1 cellular context compared by ENCODE assay signal in the genomic region with DNA sequence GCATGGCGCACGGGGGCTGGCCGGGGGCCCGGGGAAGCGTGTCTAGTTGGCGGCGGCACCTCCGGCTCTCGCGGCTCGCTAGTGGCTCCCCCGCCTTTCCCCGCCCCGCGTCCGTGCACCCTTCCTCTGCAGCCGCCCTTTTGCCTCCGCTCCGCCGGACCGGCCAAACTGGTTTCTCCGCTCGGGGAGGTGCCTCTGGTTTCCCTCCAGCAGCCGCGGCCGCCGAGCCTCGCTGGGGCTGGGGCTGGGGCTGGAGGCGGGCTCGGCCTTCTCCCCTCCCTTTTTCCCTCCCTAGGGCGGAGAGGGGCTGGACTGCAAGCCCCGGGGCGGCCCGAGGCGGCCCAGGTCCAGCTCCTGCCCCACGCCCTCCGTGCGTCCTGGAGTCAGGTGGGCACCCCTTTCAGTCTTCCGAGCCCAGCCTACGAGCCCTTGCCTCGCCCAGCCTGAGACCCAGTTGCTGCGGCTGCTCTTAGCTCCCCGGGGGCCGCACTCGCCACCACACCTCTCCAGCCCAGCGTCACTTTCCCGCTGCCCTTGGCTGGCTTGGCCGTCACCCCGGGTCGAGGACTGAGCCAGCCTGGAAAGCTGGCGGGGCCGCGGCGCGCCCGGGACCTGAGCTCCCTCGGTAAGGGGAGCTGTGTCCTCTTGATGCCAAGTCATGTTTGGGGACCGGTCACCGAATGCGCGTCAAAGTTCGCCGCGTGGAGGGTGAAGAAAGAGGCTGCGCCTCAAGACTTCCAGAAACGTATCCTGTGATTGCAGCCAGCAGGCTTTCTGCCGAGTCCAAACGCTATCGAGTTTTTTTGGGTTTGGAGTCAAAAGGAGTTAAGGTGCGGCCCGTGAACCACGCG.
TF ChIP-seq lines count a peak whose summit lies in the region.

A gene (minus strand): TSS at position 197 of the 851 bp plus-strand sequence. CDS start 71,508 bp downstream, outside the sequence.

TF ChIP-seq in HepG2, 621 proteins besides CTCF, POLR2A, EP300 and RAD21 (continued from another document and continues in another):
- TF ChIP-seq, protein P1, sequence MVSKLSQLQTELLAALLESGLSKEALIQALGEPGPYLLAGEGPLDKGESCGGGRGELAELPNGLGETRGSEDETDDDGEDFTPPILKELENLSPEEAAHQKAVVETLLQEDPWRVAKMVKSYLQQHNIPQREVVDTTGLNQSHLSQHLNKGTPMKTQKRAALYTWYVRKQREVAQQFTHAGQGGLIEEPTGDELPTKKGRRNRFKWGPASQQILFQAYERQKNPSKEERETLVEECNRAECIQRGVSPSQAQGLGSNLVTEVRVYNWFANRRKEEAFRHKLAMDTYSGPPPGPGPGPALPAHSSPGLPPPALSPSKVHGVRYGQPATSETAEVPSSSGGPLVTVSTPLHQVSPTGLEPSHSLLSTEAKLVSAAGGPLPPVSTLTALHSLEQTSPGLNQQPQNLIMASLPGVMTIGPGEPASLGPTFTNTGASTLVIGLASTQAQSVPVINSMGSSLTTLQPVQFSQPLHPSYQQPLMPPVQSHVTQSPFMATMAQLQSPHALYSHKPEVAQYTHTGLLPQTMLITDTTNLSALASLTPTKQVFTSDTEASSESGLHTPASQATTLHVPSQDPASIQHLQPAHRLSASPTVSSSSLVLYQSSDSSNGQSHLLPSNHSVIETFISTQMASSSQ (IDR thresholded peaks at IDR 0.05; ENCODE audit: low read depth), result no peak
- TF ChIP-seq, protein P1 (CRISPR knock-in tag; IDR thresholded peaks at IDR 0.05; ENCODE audit: borderline replicate concordance), result no peak
- TF ChIP-seq, protein P2, sequence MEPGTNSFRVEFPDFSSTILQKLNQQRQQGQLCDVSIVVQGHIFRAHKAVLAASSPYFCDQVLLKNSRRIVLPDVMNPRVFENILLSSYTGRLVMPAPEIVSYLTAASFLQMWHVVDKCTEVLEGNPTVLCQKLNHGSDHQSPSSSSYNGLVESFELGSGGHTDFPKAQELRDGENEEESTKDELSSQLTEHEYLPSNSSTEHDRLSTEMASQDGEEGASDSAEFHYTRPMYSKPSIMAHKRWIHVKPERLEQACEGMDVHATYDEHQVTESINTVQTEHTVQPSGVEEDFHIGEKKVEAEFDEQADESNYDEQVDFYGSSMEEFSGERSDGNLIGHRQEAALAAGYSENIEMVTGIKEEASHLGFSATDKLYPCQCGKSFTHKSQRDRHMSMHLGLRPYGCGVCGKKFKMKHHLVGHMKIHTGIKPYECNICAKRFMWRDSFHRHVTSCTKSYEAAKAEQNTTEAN (CRISPR knock-in tag; conservative IDR thresholded peaks at IDR 0.05), result no peak
- TF ChIP-seq HCFC1 (IDR thresholded peaks at IDR 0.05; ENCODE audit: low read depth, low read length) (no peak), DR1 (CRISPR knock-in tag; IDR thresholded peaks at IDR 0.05) (peak; percentile 43; the same call in 1 of the 2 replicates), TBX2 (CRISPR knock-in tag; IDR thresholded peaks at IDR 0.05; ENCODE audit: borderline replicate concordance) (peak; percentile 47; the same call in 1 of the 2 replicates), MED8 (CRISPR knock-in tag; IDR thresholded peaks at IDR 0.05; ENCODE audit: insufficient replicate concordance) (no peak), IRF2 (CRISPR knock-in tag; IDR thresholded peaks at IDR 0.05) (no peak), HMGA1 (CRISPR knock-in tag; conservative IDR thresholded peaks at IDR 0.05) (no peak), PHF21A (CRISPR knock-in tag; IDR thresholded peaks at IDR 0.05) (no peak), ZNF354B (CRISPR knock-in tag; IDR thresholded peaks at IDR 0.05) (no peak), CBX1 (IDR thresholded peaks at IDR 0.05; ENCODE audit: low read depth) (no peak), PRPF4 (IDR thresholded peaks at IDR 0.05; ENCODE audit: low read depth, low read length, poor library complexity, severe bottlenecking) (no peak), TMF1 (CRISPR knock-in tag; IDR thresholded peaks at IDR 0.05; ENCODE audit: low read depth) (no peak), ZNF496 (CRISPR knock-in tag; IDR thresholded peaks at IDR 0.05; ENCODE audit: insufficient replicate concordance) (no peak), KMT2A (CRISPR knock-in tag; IDR thresholded peaks at IDR 0.05) (peak; percentile 63; the same call in 1 of the 2 replicates), AGO1 (IDR thresholded peaks at IDR 0.05; ENCODE audit: low read depth, low read length, poor library complexity, severe bottlenecking) (no peak), ZBTB7B (CRISPR knock-in tag; IDR thresholded peaks at IDR 0.05) (peak; percentile 65; the same call in 1 of the 2 replicates), GATAD2A (CRISPR knock-in tag; IDR thresholded peaks at IDR 0.05) (no peak), RXRA (CRISPR knock-in tag; IDR thresholded peaks at IDR 0.05) (peak; percentile 62; the same call in 1 of the 2 replicates), RARG (CRISPR knock-in tag; IDR thresholded peaks at IDR 0.05; ENCODE audit: low read depth) (no peak), ISL2 (CRISPR knock-in tag; IDR thresholded peaks at IDR 0.05) (no peak), SRSF9 (IDR thresholded peaks at IDR 0.05; ENCODE audit: borderline replicate concordance, insufficient read depth, low read depth, low read length, poor library complexity, severe bottlenecking) (no peak), ZZZ3 (CRISPR knock-in tag; IDR thresholded peaks at IDR 0.05; ENCODE audit: borderline replicate concordance) (no peak), TBL1XR1 (IDR thresholded peaks at IDR 0.05; ENCODE audit: borderline replicate concordance, low read length, partially characterized antibody) (no peak), GTF2F1 (IDR thresholded peaks at IDR 0.05; ENCODE audit: low read length) (no peak), ZNF7 (CRISPR knock-in tag; IDR thresholded peaks at IDR 0.05) (no peak), MBNL3 (CRISPR knock-in tag; conservative IDR thresholded peaks at IDR 0.05) (no peak), ZNF644 (CRISPR knock-in tag; IDR thresholded peaks at IDR 0.05; ENCODE audit: low read depth) (no peak), ZNF143 (CRISPR knock-in tag; IDR thresholded peaks at IDR 0.05) (no peak), ZNF713 (CRISPR knock-in tag; IDR thresholded peaks at IDR 0.05) (no peak), ZNF253 (CRISPR knock-in tag; IDR thresholded peaks at IDR 0.05; ENCODE audit: borderline replicate concordance) (no peak)
- TF ChIP-seq, protein P3, sequence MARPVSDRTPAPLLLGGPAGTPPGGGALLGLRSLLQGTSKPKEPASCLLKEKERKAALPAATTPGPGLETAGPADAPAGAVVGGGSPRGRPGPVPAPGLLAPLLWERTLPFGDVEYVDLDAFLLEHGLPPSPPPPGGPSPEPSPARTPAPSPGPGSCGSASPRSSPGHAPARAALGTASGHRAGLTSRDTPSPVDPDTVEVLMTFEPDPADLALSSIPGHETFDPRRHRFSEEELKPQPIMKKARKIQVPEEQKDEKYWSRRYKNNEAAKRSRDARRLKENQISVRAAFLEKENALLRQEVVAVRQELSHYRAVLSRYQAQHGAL (CRISPR knock-in tag; IDR thresholded peaks at IDR 0.05; ENCODE audit: not compliant biosample characterization), result no peak
- TF ChIP-seq, protein P4, sequence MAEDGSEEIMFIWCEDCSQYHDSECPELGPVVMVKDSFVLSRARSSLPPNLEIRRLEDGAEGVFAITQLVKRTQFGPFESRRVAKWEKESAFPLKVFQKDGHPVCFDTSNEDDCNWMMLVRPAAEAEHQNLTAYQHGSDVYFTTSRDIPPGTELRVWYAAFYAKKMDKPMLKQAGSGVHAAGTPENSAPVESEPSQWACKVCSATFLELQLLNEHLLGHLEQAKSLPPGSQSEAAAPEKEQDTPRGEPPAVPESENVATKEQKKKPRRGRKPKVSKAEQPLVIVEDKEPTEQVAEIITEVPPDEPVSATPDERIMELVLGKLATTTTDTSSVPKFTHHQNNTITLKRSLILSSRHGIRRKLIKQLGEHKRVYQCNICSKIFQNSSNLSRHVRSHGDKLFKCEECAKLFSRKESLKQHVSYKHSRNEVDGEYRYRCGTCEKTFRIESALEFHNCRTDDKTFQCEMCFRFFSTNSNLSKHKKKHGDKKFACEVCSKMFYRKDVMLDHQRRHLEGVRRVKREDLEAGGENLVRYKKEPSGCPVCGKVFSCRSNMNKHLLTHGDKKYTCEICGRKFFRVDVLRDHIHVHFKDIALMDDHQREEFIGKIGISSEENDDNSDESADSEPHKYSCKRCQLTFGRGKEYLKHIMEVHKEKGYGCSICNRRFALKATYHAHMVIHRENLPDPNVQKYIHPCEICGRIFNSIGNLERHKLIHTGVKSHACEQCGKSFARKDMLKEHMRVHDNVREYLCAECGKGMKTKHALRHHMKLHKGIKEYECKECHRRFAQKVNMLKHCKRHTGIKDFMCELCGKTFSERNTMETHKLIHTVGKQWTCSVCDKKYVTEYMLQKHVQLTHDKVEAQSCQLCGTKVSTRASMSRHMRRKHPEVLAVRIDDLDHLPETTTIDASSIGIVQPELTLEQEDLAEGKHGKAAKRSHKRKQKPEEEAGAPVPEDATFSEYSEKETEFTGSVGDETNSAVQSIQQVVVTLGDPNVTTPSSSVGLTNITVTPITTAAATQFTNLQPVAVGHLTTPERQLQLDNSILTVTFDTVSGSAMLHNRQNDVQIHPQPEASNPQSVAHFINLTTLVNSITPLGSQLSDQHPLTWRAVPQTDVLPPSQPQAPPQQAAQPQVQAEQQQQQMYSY (CRISPR knock-in tag; IDR thresholded peaks at IDR 0.05), result no peak
- TF ChIP-seq, protein P5, sequence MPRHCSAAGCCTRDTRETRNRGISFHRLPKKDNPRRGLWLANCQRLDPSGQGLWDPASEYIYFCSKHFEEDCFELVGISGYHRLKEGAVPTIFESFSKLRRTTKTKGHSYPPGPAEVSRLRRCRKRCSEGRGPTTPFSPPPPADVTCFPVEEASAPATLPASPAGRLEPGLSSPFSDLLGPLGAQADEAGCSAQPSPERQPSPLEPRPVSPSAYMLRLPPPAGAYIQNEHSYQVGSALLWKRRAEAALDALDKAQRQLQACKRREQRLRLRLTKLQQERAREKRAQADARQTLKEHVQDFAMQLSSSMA (CRISPR knock-in tag; IDR thresholded peaks at IDR 0.05), result peak; percentile 37; the same call in 1 of the 2 replicates
- TF ChIP-seq, protein P6, sequence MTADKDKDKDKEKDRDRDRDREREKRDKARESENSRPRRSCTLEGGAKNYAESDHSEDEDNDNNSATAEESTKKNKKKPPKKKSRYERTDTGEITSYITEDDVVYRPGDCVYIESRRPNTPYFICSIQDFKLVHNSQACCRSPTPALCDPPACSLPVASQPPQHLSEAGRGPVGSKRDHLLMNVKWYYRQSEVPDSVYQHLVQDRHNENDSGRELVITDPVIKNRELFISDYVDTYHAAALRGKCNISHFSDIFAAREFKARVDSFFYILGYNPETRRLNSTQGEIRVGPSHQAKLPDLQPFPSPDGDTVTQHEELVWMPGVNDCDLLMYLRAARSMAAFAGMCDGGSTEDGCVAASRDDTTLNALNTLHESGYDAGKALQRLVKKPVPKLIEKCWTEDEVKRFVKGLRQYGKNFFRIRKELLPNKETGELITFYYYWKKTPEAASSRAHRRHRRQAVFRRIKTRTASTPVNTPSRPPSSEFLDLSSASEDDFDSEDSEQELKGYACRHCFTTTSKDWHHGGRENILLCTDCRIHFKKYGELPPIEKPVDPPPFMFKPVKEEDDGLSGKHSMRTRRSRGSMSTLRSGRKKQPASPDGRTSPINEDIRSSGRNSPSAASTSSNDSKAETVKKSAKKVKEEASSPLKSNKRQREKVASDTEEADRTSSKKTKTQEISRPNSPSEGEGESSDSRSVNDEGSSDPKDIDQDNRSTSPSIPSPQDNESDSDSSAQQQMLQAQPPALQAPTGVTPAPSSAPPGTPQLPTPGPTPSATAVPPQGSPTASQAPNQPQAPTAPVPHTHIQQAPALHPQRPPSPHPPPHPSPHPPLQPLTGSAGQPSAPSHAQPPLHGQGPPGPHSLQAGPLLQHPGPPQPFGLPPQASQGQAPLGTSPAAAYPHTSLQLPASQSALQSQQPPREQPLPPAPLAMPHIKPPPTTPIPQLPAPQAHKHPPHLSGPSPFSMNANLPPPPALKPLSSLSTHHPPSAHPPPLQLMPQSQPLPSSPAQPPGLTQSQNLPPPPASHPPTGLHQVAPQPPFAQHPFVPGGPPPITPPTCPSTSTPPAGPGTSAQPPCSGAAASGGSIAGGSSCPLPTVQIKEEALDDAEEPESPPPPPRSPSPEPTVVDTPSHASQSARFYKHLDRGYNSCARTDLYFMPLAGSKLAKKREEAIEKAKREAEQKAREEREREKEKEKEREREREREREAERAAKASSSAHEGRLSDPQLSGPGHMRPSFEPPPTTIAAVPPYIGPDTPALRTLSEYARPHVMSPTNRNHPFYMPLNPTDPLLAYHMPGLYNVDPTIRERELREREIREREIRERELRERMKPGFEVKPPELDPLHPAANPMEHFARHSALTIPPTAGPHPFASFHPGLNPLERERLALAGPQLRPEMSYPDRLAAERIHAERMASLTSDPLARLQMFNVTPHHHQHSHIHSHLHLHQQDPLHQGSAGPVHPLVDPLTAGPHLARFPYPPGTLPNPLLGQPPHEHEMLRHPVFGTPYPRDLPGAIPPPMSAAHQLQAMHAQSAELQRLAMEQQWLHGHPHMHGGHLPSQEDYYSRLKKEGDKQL (CRISPR knock-in tag; IDR thresholded peaks at IDR 0.05; ENCODE audit: low read depth), result no peak
- TF ChIP-seq, protein P7, sequence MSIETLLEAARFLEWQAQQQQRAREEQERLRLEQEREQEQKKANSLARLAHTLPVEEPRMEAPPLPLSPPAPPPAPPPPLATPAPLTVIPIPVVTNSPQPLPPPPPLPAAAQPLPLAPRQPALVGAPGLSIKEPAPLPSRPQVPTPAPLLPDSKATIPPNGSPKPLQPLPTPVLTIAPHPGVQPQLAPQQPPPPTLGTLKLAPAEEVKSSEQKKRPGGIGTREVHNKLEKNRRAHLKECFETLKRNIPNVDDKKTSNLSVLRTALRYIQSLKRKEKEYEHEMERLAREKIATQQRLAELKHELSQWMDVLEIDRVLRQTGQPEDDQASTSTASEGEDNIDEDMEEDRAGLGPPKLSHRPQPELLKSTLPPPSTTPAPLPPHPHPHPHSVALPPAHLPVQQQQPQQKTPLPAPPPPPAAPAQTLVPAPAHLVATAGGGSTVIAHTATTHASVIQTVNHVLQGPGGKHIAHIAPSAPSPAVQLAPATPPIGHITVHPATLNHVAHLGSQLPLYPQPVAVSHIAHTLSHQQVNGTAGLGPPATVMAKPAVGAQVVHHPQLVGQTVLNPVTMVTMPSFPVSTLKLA (IDR thresholded peaks at IDR 0.05), result no peak
- TF ChIP-seq, protein P8, sequence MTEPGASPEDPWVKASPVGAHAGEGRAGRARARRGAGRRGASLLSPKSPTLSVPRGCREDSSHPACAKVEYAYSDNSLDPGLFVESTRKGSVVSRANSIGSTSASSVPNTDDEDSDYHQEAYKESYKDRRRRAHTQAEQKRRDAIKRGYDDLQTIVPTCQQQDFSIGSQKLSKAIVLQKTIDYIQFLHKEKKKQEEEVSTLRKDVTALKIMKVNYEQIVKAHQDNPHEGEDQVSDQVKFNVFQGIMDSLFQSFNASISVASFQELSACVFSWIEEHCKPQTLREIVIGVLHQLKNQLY (CRISPR knock-in tag; IDR thresholded peaks at IDR 0.05), result no peak
